Comparison of ENCODE assay signal across 9 cellular contexts in the genomic region with DNA sequence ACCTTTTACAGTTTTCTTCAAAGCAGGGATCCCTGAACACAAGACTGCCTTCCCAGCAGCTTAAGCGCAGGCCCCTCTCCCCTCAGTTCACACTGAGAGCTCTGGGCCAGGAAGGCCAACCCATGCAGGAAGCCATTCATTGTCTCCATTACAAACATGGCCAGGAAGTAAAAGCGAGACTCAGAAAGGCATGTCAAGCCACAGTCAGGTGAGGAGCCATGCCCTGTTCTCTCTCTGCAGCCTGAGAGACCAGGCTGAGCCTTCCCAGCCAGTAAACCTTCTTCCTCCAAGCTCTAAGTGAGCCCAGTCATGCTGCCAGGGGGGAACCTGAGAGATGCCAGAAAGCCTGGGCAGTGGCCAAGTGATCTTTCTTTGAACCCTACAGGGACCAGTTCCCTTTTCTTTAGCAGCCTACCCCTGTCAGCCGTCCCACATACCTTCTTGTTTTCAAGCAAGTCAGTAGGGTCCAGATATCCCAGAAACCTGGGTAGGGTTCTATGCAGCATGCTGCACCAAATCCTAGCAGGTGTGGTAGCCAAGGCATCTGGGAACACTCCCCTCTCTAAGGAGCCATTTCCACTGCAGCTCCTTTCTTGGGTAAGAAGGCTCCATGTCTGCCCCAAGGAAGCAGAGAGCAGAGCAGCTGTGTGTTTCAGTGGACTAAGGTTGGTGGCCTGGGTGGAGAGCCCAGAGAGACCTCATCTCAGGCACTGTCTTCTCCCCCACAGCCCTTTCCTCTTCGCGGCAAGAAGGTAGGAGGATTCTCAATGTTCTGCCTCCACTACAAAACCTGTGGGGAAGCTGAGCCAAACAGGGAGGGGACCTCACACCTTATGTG. TPM values are rescaled to one million over a fixed set of nuclear protein-coding genes. Genes with fewer than 3 reads are reported as not detected.
DNase-seq lines count a peak whose midpoint lies in the region; ATAC-seq and TF ChIP-seq lines count a peak whose summit lies in the region.
"Had no signal": no experiment of that assay in that cellular context is flagged by ENCODE, and none has a peak within 500 bp of the region (broad histone marks: within the 10 kb centered on the region; RNA-seq: fewer than 3 reads in every experiment).

No MANE protein-coding gene starts in this region.

- peaks cover 33% of the 10 kb centered on the region for H3K36me3 Mint-ChIP-seq in T-cell

- H3K4me1 ChIP-seq in esophagus (ENCODE audit: control insufficient read depth in 2 of 2, insufficient read depth in 2 of 2, low read length in 1 of 2) (no peaks in the 10 kb centered on the region), stomach (peaks cover 0 to 37% (median 9%) of the 10 kb centered on the region in 4 donors)

- peaks cover 75 to 93% (median 86%) of the 10 kb centered on the region in 3 donors for H3K4me1 Mint-ChIP-seq in T-cell

- H3K4me3 ChIP-seq in esophagus (ENCODE audit: low read depth in 1 of 2, low read length in 2 of 2) (peak overlapping the region; percentile 30 to 35), stomach (peak overlapping the region; percentile 1 to 35 (median 32))
- H3K4me3 ChIP-seq: cardiac muscle cell had no signal

- H3K36me3 ChIP-seq in esophagus (ENCODE audit: control insufficient read depth in 2 of 2, insufficient read depth in 2 of 2, low read length in 1 of 2): no peaks in the 10 kb centered on the region
- peaks cover 0 to 6% (median 0%) of the 10 kb centered on the region in 4 donors for H3K36me3 ChIP-seq in stomach
- H3K36me3 ChIP-seq: cardiac muscle cell had no signal

- WGBS in esophagus, 2 donors: 65 to 76% methylated on average over 5 of the region's 5 CpGs
- 61 to 70% (median 66%) methylated on average over 5 of the region's 5 CpGs for WGBS in stomach, 5 donors

- H3K9me3 Mint-ChIP-seq in T-cell: no peaks in the 10 kb centered on the region

- CTCF ChIA-PET in T-cell (lab: Charles Lee): interaction anchor here (0.6 to 4.3 kb wide), 8 partner anchors 10 to 90 kb away, joined by 3 to 41 read pairs (median 12); partner anchors contain the start of gene UTP25 (in 1 of the 2)

- POLR2A ChIA-PET in T-cell (lab: Charles Lee): interaction anchor here (0.6 to 1.1 kb wide), 2 partner anchors 9 to 11 kb away, joined by 3 read pairs; no protein-coding TSS in a partner anchor

- no peak for TF ChIP-seq EP300 in stomach (IDR thresholded peaks at IDR 0.05)

- H3K4me3 Mint-ChIP-seq in T-cell: peak overlapping the region; percentile 92 to 98 (median 92)

- ATAC-seq in HG02763 (IDR thresholded peaks at IDR 0.05; ENCODE audit: unreplicated experiment) (peak; percentile 30), T-cell (replicated peaks in 1 of 4) (peak; percentile 60 to 66 (median 63))

- TF ChIP-seq CTCF in stomach (IDR thresholded peaks at IDR 0.05): no peak

- TF ChIP-seq POLR2A in GM18526 (IDR thresholded peaks at IDR 0.05; ENCODE audit: extremely low read depth, insufficient read length) (peak; percentile 51), stomach (IDR thresholded peaks at IDR 0.05) (no peak)

- H3K27ac Mint-ChIP-seq in T-cell: peak overlapping the region; percentile 99

- no peaks in the 10 kb centered on the region for H3K27me3 Mint-ChIP-seq in T-cell

- H3K27ac ChIP-seq in esophagus (ENCODE audit: low read depth in 2 of 2, low read length in 1 of 2): peak overlapping the region in 1 of 2 donors; percentile 16
- peak overlapping the region; percentile 10 to 84 (median 53) for H3K27ac ChIP-seq in stomach
- H3K27ac ChIP-seq: cardiac muscle cell had no signal

- H3K9me3 ChIP-seq in esophagus (ENCODE audit: control insufficient read depth in 2 of 2, insufficient read depth in 1 of 2, low read depth in 1 of 2, low read length in 1 of 2) (no peaks in the 10 kb centered on the region), stomach (no peaks in the 10 kb centered on the region)

- H3K27me3 ChIP-seq in esophagus (ENCODE audit: control insufficient read depth in 1 of 2, insufficient read depth in 2 of 2, low read length in 2 of 2) (no peaks in the 10 kb centered on the region), stomach (no peaks in the 10 kb centered on the region)
- H3K27me3 ChIP-seq: cardiac muscle cell had no signal

- peak in 19 of 34 experiments; percentile 9 to 49 (median 22) for DNase-seq in T-cell
- peak; percentile 41 for DNase-seq in stomach
- DNase-seq in ureter (ENCODE audit: low spot score): no peak
- DNase-seq in HK-2 (ENCODE audit: unreplicated experiment): no peak
- no peak for DNase-seq in GM19238 (ENCODE audit: insufficient read length, low spot score)

- intact Hi-C loops in stomach (cut with DNase I; ENCODE audit: low total_unique reads): no loop called here

RNA-seq across cellular contexts. Expression of gene TRAF3IP3, which starts 1.0 kb away (rescaled TPM):
- total RNA-seq in T-cell (100 to 1,000 TPM; 332 to 502 (median 465) TPM), stomach (1 to 10 TPM in 4 of 5 donors, not detected in 1; 2.2 to 9.6 (median 3.4) TPM), ureter (6.2 TPM)
- polyA plus RNA-seq in esophagus (1 to 10 TPM; 2.5 to 2.9 TPM), stomach (1 to 10 TPM; 2.2 to 6.7 (median 2.6) TPM)

RNA-seq across cellular contexts. Expression of gene C1orf74, which starts 27.5 kb away (rescaled TPM):
- total RNA-seq in T-cell (1 to 10 TPM in 3 of 5 donors, under 1 TPM in 2; 0.58 to 1.3 (median 1.2) TPM), stomach (1 to 10 TPM in 2 of 5 donors, under 1 TPM in 2, not detected in 1; 0.72 to 3.6 (median 2.0) TPM), ureter (3.5 TPM)
- polyA plus RNA-seq in esophagus (1 to 10 TPM; 2.1 to 2.8 TPM), stomach (1 to 10 TPM; 1.3 to 1.8 (median 1.5) TPM)

RNA-seq across cellular contexts. Expression of gene IRF6, which starts 49.1 kb away (rescaled TPM):
- total RNA-seq in T-cell (1 to 10 TPM in 3 of 5 donors, under 1 TPM in 2; 0.16 to 2.6 (median 1.0) TPM), stomach (10 to 100 TPM; 11.6 to 64.8 (median 33.5) TPM), ureter (102 TPM)
- polyA plus RNA-seq in esophagus (10 to 100 TPM; 36.7 to 50.3 TPM), stomach (10 to 100 TPM; 19.5 to 27.8 (median 25.2) TPM)

RNA-seq across cellular contexts. Expression of gene HSD11B1, which starts 52.2 kb away (rescaled TPM):
- total RNA-seq in T-cell: 1 to 10 TPM in 1 of 5 donors, under 1 TPM in 1, not detected in 3; 0.41 to 1.1 TPM
- under 1 TPM; 0.24 to 0.41 TPM for polyA plus RNA-seq in esophagus
- 1 to 10 TPM in 3 of 5 donors, not detected in 2; 2.0 to 2.9 (median 2.3) TPM for total RNA-seq in stomach
- polyA plus RNA-seq in stomach: 10 to 100 TPM in 1 of 3 donors, 1 to 10 TPM in 2; 1.5 to 14.0 (median 4.7) TPM
- 4.1 TPM for total RNA-seq in ureter
- total RNA-seq: cardiac muscle cell had no signal
- polyA plus RNA-seq: cardiac muscle cell had no signal

Comparison
In these comparisons a context has a peak if more than half of its experiments do, and no peak if none do; other contexts are left out.
1. DNase-seq: peak in T-cell (19 of 34) and stomach (single experiment); none in ureter (single experiment), HK-2 (single experiment) and GM19238 (single experiment).
2. RNA of gene TRAF3IP3, which starts 1.0 kb away (total RNA-seq): 332 to 502 TPM in T-cell; 6.2 TPM in ureter (single experiment) and 2.2 to 9.6 TPM in stomach; every median in the first group is over 10 times any median in the second.